In genomic region chr6:143286280-143286795, GRCh38 we compare ENCODE assay signal across 18 cellular contexts.
DNase-seq lines count a peak whose midpoint lies in the region; TF ChIP-seq lines count a peak whose summit lies in the region.
"Had no signal": no experiment of that assay in that cellular context is flagged by ENCODE, and none has a peak within 500 bp of the region (broad histone marks: within the 10 kb centered on the region; RNA-seq: fewer than 3 reads in every experiment).

No MANE protein-coding gene starts in this region.

- H3K9me3 ChIP-seq in SJSA1 (replicated peaks): no peaks in the 10 kb centered on the region
- no peaks in the 10 kb centered on the region for H3K9me3 ChIP-seq in muscle layer of colon (ENCODE audit: low read length)
- H3K9me3 ChIP-seq: BE2C, upper lobe of right lung had no signal

- TF ChIP-seq CTCF in epithelial cell of esophagus (IDR thresholded peaks at IDR 0.05; ENCODE audit: insufficient read depth, low read depth, low read length, missing control alignments): no peak

- H3K36me3 ChIP-seq in SJSA1: no peaks in the 10 kb centered on the region
- H3K36me3 ChIP-seq in muscle layer of colon (ENCODE audit: insufficient read depth, low read length): no peaks in the 10 kb centered on the region
- H3K36me3 ChIP-seq: BE2C, cardiac muscle cell, upper lobe of right lung, WERI-Rb-1 had no signal

- H3K27me3 ChIP-seq in SJSA1 (replicated peaks) (no peaks in the 10 kb centered on the region), muscle layer of colon (ENCODE audit: control insufficient read depth in 1 of 2, insufficient read depth in 2 of 2, low read length in 2 of 2) (no peaks in the 10 kb centered on the region)
- H3K27me3 ChIP-seq: BE2C, cardiac muscle cell, upper lobe of right lung had no signal

- H3K4me3 ChIP-seq in SJSA1: no peak overlapping the region
- H3K4me3 ChIP-seq in epithelial cell of esophagus (ENCODE audit: low read length): no peak overlapping the region
- H3K4me3 ChIP-seq in muscle layer of colon (ENCODE audit: low read depth in 1 of 2, low read length in 2 of 2): no peak overlapping the region
- H3K4me3 ChIP-seq: cardiac muscle cell, upper lobe of right lung had no signal

- no peak overlapping the region for H3K9ac ChIP-seq in muscle layer of colon (ENCODE audit: low read length)

- H3K4me1 ChIP-seq in SJSA1 (replicated peaks) (peaks cover 33% of the 10 kb centered on the region), muscle layer of colon (ENCODE audit: insufficient read depth, low read length) (peaks cover 21% of the 10 kb centered on the region)
- H3K4me1 ChIP-seq: BE2C, upper lobe of right lung had no signal

- peak; percentile 27 for DNase-seq in GM03348 (ENCODE audit: low spot score)
- DNase-seq in SJSA1 (ENCODE audit: low read depth in 1 of 2, low spot score in 2 of 2): peak in 1 of 2 experiments; percentile 58
- peak; percentile 87 for DNase-seq in epithelial cell of esophagus (ENCODE audit: low read depth)
- DNase-seq in hippocampal formation (lab: John Stamatoyannopoulos, UW): no peak
- DNase-seq in A172 (ENCODE audit: low spot score): no peak
- DNase-seq in activated gamma-delta T cell treated with Interleukin-2 at 50 U/mL for 16 hours: no peak
- no peak for DNase-seq in Ammon's horn (ENCODE audit: low spot score)
- DNase-seq: activated effector memory CD4-positive, alpha-beta T cell treated with anti-CD3 and anti-CD28 coated beads, Interleukin-2, amount 50 U/mL, for 16 hours; BE2C; DMS153; Kasumi-1; NCI-H1694; NCI-H510A treated with DMSO at 0.1 percent for 48 hours; OCI-M1; upper lobe of right lung; WERI-Rb-1 had no signal

- H3K27ac ChIP-seq in SJSA1 (peak overlapping the region; percentile 84), muscle layer of colon (ENCODE audit: low read depth, low read length) (peak overlapping the region; percentile 8)
- H3K27ac ChIP-seq: cardiac muscle cell, upper lobe of right lung, WERI-Rb-1 had no signal

Comparison
In these comparisons a context has a peak if more than half of its experiments do, and no peak if none do; other contexts are left out.
1. DNase-seq: peak in GM03348 (single experiment) and epithelial cell of esophagus (single experiment); none in hippocampal formation (0 of 2), A172 (single experiment), activated gamma-delta T cell treated with Interleukin-2 at 50 U/mL for 16 hours (single experiment) and Ammon's horn (single experiment).